In genomic region chr7:121163699-121164098, GRCh38 we compare ENCODE assay signal across 26 cellular contexts.
DNase-seq lines count a peak whose midpoint lies in the region; ATAC-seq and TF ChIP-seq lines count a peak whose summit lies in the region.
"Had no signal": no experiment of that assay in that cellular context is flagged by ENCODE, and none has a peak within 500 bp of the region (broad histone marks: within the 10 kb centered on the region; RNA-seq: fewer than 3 reads in every experiment).

No MANE protein-coding gene starts in this region.

- intact Hi-C loops in MCF 10A (cut with micrococcal nuclease) = no loop called here

- DNase-seq in retinal pigment epithelial cell (ENCODE audit: low read depth) (no peak), iPS-NIHi11 (ENCODE audit: low spot score) (no peak), NCI-H146 treated with DMSO at 0.1 percent for 48 hours (lab: John Stamatoyannopoulos, UW; ENCODE audit: unreplicated experiment) (no peak), MCF 10A (ENCODE audit: unreplicated experiment) (no peak)
- DNase-seq: activated CD4-positive, alpha-beta memory T cell treated with anti-CD3 and anti-CD28 coated beads for 36 hours; activated CD4-positive, CD25-positive, alpha-beta regulatory T cell; anterior cingulate cortex; CD4-positive, alpha-beta T cell; islet precursor cell; NCI-H1417 treated with DMSO at 0.1 percent for 48 hours; NCI-H510A treated with DMSO at 0.1 percent for 48 hours; right lobe of liver; stimulated activated CD4-positive, alpha-beta T cell treated with anti-CD3 and anti-CD28 coated beads, Interleukin-12 subunit alpha, Interleukin-12 subunit beta, amount 100 ng/mL, for 4 hours; stimulated activated CD4-positive, alpha-beta T cell treated with anti-CD3 and anti-CD28 coated beads, Interleukin-4, amount 100 ng/mL, for 4 hours; stimulated activated naive CD4-positive, alpha-beta T cell treated with Interleukin-2 at 50 U/mL for 16 hours; T-helper 9 cell; testis had no signal

- CTCF ChIA-PET in MCF 10A (lab: Yijun Ruan, JAX) = interaction anchor here (0.8 kb wide), 1 partner anchor 32 kb away, joined by 3 read pairs; no protein-coding TSS in a partner anchor

- peak; percentile 13; the same call in 1 of the 2 replicates for TF ChIP-seq CTCF in LNCAP (IDR thresholded peaks at IDR 0.05)
- peak; percentile 18 for TF ChIP-seq CTCF in retinal pigment epithelial cell (conservative IDR thresholded peaks at IDR 0.05; ENCODE audit: low read depth, low read length)
- no peak for TF ChIP-seq CTCF in MCF 10A (IDR thresholded peaks at IDR 0.05; ENCODE audit: unreplicated experiment)

- peaks cover 47% of the 10 kb centered on the region for H3K27me3 Mint-ChIP-seq in MCF 10A (ENCODE audit: insufficient read depth, unreplicated experiment)
- H3K27me3 Mint-ChIP-seq: dendritic cell treated with granulocyte-macrophage colony-stimulating factor and Interleukin-4, amounts not matched to agents 40 ng/mL and 50 ng/mL, for 4 days had no signal

- no peaks in the 10 kb centered on the region for H3K36me3 Mint-ChIP-seq in MCF 10A (ENCODE audit: insufficient read depth, unreplicated experiment)
- H3K36me3 Mint-ChIP-seq: activated CD4-positive, alpha-beta memory T cell treated with anti-CD3 and anti-CD28 coated beads for 36 hours; activated naive CD4-positive, alpha-beta T cell treated with anti-CD3 and anti-CD28 coated beads, Interleukin-2, amount 50 U/mL, for 72 hours had no signal

- no peaks in the 10 kb centered on the region for H3K9me3 Mint-ChIP-seq in MCF 10A (ENCODE audit: unreplicated experiment)
- H3K9me3 Mint-ChIP-seq: activated CD4-positive, alpha-beta memory T cell treated with anti-CD3 and anti-CD28 coated beads for 36 hours; activated naive CD4-positive, alpha-beta T cell treated with anti-CD3 and anti-CD28 coated beads, Interleukin-2, amount 50 U/mL, for 72 hours; activated T-helper 2 cell treated with anti-CD3 and anti-CD28 coated beads, Interferon-gamma antibody, Interleukin-2, Interleukin-4, amounts not matched to agents 10 μg/mL and 5 μg/mL and 100 μg/mL, durations not matched to agents 14 hours and 24 hours and 36 hours; CD4-positive, alpha-beta T cell; dendritic cell treated with granulocyte-macrophage colony-stimulating factor and Interleukin-4, amounts not matched to agents 40 ng/mL and 50 ng/mL, for 4 days; nephron had no signal

- no peak overlapping the region for H3K27ac Mint-ChIP-seq in MCF 10A (ENCODE audit: low read depth, unreplicated experiment)
- H3K27ac Mint-ChIP-seq: activated CD4-positive, alpha-beta memory T cell treated with anti-CD3 and anti-CD28 coated beads for 36 hours; activated naive CD4-positive, alpha-beta T cell treated with anti-CD3 and anti-CD28 coated beads, Interleukin-2, amount 50 U/mL, for 72 hours; activated T-helper 2 cell treated with anti-CD3 and anti-CD28 coated beads, Interferon-gamma antibody, Interleukin-2, Interleukin-4, amounts not matched to agents 10 μg/mL and 5 μg/mL and 100 μg/mL, durations not matched to agents 14 hours and 24 hours and 36 hours; CD4-positive, alpha-beta T cell; dendritic cell treated with granulocyte-macrophage colony-stimulating factor and Interleukin-4, amounts not matched to agents 40 ng/mL and 50 ng/mL, for 4 days; nephron had no signal

- H3K4me1 Mint-ChIP-seq in MCF 10A (ENCODE audit: insufficient read depth, unreplicated experiment) = no peaks in the 10 kb centered on the region

- no peak overlapping the region for H3K4me3 ChIP-seq in retinal pigment epithelial cell (ENCODE audit: low read length)
- H3K4me3 ChIP-seq: cardiac muscle cell, right lobe of liver, testis had no signal

- POLR2A ChIA-PET in MCF 10A (lab: Yijun Ruan, JAX) = no interaction called here

- no peak overlapping the region for H3K4me3 Mint-ChIP-seq in MCF 10A (ENCODE audit: unreplicated experiment)
- H3K4me3 Mint-ChIP-seq: activated CD4-positive, alpha-beta memory T cell treated with anti-CD3 and anti-CD28 coated beads for 36 hours; CD4-positive, alpha-beta T cell; dendritic cell treated with granulocyte-macrophage colony-stimulating factor and Interleukin-4, amounts not matched to agents 40 ng/mL and 50 ng/mL, for 4 days; nephron had no signal

- no TSS peak for BruUV-seq in MCF 10A (replicated peaks; lab: Mats Ljungman, UMichigan)

- ATAC-seq in GM18867 (IDR thresholded peaks at IDR 0.05; ENCODE audit: unreplicated experiment) = peak; percentile 52
- ATAC-seq in SK-N-SH treated with all-trans-retinoic acid at 6 μM for 48 hours = peak; percentile 51; the same call in 2 of the 3 replicates
- ATAC-seq: activated naive CD4-positive, alpha-beta T cell treated with anti-CD3 and anti-CD28 coated beads, Interleukin-2, amount 50 U/mL, for 72 hours; right lobe of liver; Right ventricle myocardium inferior had no signal

TF ChIP-seq in SK-N-SH treated with all-trans-retinoic acid at 6 μM for 48 hours, 23 proteins besides CTCF, POLR2A, EP300 and RAD21:
- TF ChIP-seq TCF4 (CRISPR knock-in tag; IDR thresholded peaks at IDR 0.05; ENCODE audit: borderline replicate concordance) (no peak), GLIS3 (CRISPR knock-in tag; IDR thresholded peaks at IDR 0.05) (no peak), ESRRG (CRISPR knock-in tag; IDR thresholded peaks at IDR 0.05) (no peak), RARB (CRISPR knock-in tag; IDR thresholded peaks at IDR 0.05) (no peak), ZNF565 (CRISPR knock-in tag; conservative IDR thresholded peaks at IDR 0.05; ENCODE audit: low read depth) (no peak), TSHZ2 (CRISPR knock-in tag; IDR thresholded peaks at IDR 0.05) (no peak), ZFP30 (CRISPR knock-in tag; IDR thresholded peaks at IDR 0.05) (no peak), OSR1 (CRISPR knock-in tag; IDR thresholded peaks at IDR 0.05) (no peak), ZC3H10 (CRISPR knock-in tag; IDR thresholded peaks at IDR 0.05) (no peak), CSDC2 (CRISPR knock-in tag; IDR thresholded peaks at IDR 0.05) (no peak), CSRNP3 (CRISPR knock-in tag; IDR thresholded peaks at IDR 0.05) (no peak), PATZ1 (CRISPR knock-in tag; IDR thresholded peaks at IDR 0.05; ENCODE audit: borderline replicate concordance) (no peak), SNAI2 (CRISPR knock-in tag; IDR thresholded peaks at IDR 0.05) (no peak), ZFP3 (CRISPR knock-in tag; IDR thresholded peaks at IDR 0.05) (no peak), ARNTL (CRISPR knock-in tag; IDR thresholded peaks at IDR 0.05; ENCODE audit: borderline replicate concordance, low read depth) (no peak), ISL1 (CRISPR knock-in tag; IDR thresholded peaks at IDR 0.05) (no peak)
